Comparison of ENCODE assay signal across 1 cellular context in the genomic region with DNA sequence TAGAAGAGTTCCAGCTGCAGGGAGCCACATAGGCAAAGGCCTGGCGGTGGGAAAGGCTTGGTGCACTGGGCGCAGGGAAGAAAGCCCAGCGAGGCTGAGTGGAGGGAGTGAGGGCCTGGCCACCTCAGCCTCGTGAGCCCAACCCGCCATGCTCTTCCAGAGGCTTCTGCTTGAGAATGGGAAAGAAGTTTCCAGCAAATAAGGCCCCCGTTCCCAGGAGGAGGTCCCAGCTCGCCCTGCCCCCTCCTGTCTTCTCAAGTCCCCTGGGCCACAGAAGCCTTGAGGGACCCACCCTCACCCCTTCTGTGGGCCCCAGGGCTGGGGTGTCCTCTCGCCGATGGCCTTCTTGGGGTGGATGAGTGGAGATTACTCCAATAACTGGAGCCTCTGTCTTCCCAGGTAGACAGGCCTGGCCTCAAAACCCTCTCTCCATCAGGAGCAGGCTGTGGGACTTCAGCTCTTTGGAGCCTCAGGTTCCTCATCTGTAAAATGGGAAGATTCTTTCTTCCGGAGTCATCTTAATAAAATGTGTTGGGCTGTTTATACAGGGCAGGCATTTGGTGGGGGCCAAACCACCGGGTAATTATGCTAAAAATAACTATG.
TF ChIP-seq lines count a peak whose summit lies in the region.

No MANE protein-coding gene starts in this region.

TF ChIP-seq in GM23338, 12 proteins besides CTCF, POLR2A, EP300 and RAD21:
- TF ChIP-seq, protein P1, sequence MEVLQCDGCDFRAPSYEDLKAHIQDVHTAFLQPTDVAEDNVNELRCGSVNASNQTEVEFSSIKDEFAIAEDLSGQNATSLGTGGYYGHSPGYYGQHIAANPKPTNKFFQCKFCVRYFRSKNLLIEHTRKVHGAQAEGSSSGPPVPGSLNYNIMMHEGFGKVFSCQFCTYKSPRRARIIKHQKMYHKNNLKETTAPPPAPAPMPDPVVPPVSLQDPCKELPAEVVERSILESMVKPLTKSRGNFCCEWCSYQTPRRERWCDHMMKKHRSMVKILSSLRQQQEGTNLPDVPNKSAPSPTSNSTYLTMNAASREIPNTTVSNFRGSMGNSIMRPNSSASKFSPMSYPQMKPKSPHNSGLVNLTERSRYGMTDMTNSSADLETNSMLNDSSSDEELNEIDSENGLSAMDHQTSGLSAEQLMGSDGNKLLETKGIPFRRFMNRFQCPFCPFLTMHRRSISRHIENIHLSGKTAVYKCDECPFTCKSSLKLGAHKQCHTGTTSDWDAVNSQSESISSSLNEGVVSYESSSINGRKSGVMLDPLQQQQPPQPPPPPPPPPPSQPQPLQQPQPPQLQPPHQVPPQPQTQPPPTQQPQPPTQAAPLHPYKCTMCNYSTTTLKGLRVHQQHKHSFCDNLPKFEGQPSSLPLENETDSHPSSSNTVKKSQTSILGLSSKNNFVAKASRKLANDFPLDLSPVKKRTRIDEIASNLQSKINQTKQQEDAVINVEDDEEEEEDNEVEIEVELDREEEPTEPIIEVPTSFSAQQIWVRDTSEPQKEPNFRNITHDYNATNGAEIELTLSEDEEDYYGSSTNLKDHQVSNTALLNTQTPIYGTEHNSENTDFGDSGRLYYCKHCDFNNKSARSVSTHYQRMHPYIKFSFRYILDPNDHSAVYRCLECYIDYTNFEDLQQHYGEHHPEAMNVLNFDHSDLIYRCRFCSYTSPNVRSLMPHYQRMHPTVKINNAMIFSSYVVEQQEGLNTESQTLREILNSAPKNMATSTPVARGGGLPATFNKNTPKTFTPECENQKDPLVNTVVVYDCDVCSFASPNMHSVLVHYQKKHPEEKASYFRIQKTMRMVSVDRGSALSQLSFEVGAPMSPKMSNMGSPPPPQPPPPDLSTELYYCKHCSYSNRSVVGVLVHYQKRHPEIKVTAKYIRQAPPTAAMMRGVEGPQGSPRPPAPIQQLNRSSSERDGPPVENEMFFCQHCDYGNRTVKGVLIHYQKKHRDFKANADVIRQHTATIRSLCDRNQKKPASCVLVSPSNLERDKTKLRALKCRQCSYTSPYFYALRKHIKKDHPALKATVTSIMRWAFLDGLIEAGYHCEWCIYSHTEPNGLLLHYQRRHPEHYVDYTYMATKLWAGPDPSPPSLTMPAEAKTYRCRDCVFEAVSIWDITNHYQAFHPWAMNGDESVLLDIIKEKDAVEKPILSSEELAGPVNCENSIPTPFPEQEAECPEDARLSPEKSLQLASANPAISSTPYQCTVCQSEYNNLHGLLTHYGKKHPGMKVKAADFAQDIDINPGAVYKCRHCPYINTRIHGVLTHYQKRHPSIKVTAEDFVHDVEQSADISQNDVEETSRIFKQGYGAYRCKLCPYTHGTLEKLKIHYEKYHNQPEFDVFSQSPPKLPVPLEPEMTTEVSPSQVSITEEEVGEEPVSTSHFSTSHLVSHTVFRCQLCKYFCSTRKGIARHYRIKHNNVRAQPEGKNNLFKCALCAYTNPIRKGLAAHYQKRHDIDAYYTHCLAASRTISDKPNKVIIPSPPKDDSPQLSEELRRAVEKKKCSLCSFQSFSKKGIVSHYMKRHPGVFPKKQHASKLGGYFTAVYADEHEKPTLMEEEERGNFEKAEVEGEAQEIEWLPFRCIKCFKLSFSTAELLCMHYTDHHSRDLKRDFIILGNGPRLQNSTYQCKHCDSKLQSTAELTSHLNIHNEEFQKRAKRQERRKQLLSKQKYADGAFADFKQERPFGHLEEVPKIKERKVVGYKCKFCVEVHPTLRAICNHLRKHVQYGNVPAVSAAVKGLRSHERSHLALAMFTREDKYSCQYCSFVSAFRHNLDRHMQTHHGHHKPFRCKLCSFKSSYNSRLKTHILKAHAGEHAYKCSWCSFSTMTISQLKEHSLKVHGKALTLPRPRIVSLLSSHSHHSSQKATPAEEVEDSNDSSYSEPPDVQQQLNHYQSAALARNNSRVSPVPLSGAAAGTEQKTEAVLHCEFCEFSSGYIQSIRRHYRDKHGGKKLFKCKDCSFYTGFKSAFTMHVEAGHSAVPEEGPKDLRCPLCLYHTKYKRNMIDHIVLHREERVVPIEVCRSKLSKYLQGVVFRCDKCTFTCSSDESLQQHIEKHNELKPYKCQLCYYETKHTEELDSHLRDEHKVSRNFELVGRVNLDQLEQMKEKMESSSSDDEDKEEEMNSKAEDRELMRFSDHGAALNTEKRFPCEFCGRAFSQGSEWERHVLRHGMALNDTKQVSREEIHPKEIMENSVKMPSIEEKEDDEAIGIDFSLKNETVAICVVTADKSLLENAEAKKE (CRISPR knock-in tag; IDR thresholded peaks at IDR 0.05): no peak
- no peak for TF ChIP-seq EZH2phosphoT487 (IDR thresholded peaks at IDR 0.05; ENCODE audit: unreplicated experiment)
- no peak for TF ChIP-seq EZH2 (IDR thresholded peaks at IDR 0.05; ENCODE audit: low read depth, unreplicated experiment)
- no peak for TF ChIP-seq CREB1 (CRISPR knock-in tag; IDR thresholded peaks at IDR 0.05; ENCODE audit: low read depth)
- no peak for TF ChIP-seq ZNF114 (CRISPR knock-in tag; IDR thresholded peaks at IDR 0.05)
- TF ChIP-seq NANOG (IDR thresholded peaks at IDR 0.05; ENCODE audit: borderline replicate concordance): no peak
- TF ChIP-seq, protein P2, sequence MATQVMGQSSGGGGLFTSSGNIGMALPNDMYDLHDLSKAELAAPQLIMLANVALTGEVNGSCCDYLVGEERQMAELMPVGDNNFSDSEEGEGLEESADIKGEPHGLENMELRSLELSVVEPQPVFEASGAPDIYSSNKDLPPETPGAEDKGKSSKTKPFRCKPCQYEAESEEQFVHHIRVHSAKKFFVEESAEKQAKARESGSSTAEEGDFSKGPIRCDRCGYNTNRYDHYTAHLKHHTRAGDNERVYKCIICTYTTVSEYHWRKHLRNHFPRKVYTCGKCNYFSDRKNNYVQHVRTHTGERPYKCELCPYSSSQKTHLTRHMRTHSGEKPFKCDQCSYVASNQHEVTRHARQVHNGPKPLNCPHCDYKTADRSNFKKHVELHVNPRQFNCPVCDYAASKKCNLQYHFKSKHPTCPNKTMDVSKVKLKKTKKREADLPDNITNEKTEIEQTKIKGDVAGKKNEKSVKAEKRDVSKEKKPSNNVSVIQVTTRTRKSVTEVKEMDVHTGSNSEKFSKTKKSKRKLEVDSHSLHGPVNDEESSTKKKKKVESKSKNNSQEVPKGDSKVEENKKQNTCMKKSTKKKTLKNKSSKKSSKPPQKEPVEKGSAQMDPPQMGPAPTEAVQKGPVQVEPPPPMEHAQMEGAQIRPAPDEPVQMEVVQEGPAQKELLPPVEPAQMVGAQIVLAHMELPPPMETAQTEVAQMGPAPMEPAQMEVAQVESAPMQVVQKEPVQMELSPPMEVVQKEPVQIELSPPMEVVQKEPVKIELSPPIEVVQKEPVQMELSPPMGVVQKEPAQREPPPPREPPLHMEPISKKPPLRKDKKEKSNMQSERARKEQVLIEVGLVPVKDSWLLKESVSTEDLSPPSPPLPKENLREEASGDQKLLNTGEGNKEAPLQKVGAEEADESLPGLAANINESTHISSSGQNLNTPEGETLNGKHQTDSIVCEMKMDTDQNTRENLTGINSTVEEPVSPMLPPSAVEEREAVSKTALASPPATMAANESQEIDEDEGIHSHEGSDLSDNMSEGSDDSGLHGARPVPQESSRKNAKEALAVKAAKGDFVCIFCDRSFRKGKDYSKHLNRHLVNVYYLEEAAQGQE (IDR thresholded peaks at IDR 0.05; ENCODE audit: unreplicated experiment): no peak
- TF ChIP-seq STAT1 (IDR thresholded peaks at IDR 0.05; ENCODE audit: unreplicated experiment): no peak
- TF ChIP-seq, protein P3, sequence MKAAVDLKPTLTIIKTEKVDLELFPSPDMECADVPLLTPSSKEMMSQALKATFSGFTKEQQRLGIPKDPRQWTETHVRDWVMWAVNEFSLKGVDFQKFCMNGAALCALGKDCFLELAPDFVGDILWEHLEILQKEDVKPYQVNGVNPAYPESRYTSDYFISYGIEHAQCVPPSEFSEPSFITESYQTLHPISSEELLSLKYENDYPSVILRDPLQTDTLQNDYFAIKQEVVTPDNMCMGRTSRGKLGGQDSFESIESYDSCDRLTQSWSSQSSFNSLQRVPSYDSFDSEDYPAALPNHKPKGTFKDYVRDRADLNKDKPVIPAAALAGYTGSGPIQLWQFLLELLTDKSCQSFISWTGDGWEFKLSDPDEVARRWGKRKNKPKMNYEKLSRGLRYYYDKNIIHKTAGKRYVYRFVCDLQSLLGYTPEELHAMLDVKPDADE (IDR thresholded peaks at IDR 0.05): no peak
- no peak for TF ChIP-seq ZNF331 (CRISPR knock-in tag; IDR thresholded peaks at IDR 0.05; ENCODE audit: low read depth)
- no peak for TF ChIP-seq JUNB (IDR thresholded peaks at IDR 0.05; ENCODE audit: unreplicated experiment)
- TF ChIP-seq POLR2AphosphoS5 (IDR thresholded peaks at IDR 0.05; ENCODE audit: low read depth): no peak
TF ChIP-seq in GM23338: peak in this region for 0.
